1 cellular context compared by ENCODE assay signal in genomic region chr19:3970808-3971598, GRCh38.
TF ChIP-seq lines count a peak whose summit lies in the region.

Gene DAPK3 (minus strand): TSS chr19:3971099. CDS start chr19:3969735, 1,364 bp downstream.

TF ChIP-seq in HepG2, 621 proteins besides CTCF, POLR2A, EP300 and RAD21 (continued from another document and continues in another):
- TF ChIP-seq ELF4 (CRISPR knock-in tag; IDR thresholded peaks at IDR 0.05; ENCODE audit: borderline replicate concordance), result 0 out of 2 replicates have a peak, but pooled peaks have one; percentile 46
- TF ChIP-seq, protein P1, sequence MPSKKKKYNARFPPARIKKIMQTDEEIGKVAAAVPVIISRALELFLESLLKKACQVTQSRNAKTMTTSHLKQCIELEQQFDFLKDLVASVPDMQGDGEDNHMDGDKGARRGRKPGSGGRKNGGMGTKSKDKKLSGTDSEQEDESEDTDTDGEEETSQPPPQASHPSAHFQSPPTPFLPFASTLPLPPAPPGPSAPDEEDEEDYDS (CRISPR knock-in tag; IDR thresholded peaks at IDR 0.05), result peak; percentile 40; the same call in 1 of the 2 replicates
- peak; percentile 55; the same call in 1 of the 2 replicates for TF ChIP-seq IRF2 (CRISPR knock-in tag; IDR thresholded peaks at IDR 0.05)
- peak; percentile 76; the same call in 1 of the 2 replicates for TF ChIP-seq ZIK1 (CRISPR knock-in tag; IDR thresholded peaks at IDR 0.05; ENCODE audit: borderline replicate concordance, low read depth)
- TF ChIP-seq KAT8 (CRISPR knock-in tag; IDR thresholded peaks at IDR 0.05), result peak; percentile 72
- TF ChIP-seq SALL1 (CRISPR knock-in tag; IDR thresholded peaks at IDR 0.05), result peak; percentile 76
- TF ChIP-seq IRX3 (CRISPR knock-in tag; IDR thresholded peaks at IDR 0.05; ENCODE audit: borderline replicate concordance, low read depth), result no peak
- TF ChIP-seq HMGXB4 (CRISPR knock-in tag; IDR thresholded peaks at IDR 0.05; ENCODE audit: borderline replicate concordance in 1 of 2, low read depth in 1 of 2), result peak; percentile 26 to 64; a peak in 2 of 4 replicates
- TF ChIP-seq RBFOX2 (IDR thresholded peaks at IDR 0.05; ENCODE audit: low read depth, low read length), result peak; percentile 78
- peak; percentile 50; the same call in 1 of the 2 replicates for TF ChIP-seq ZBTB40 (IDR thresholded peaks at IDR 0.05)
- no peak for TF ChIP-seq ZBTB40 (CRISPR knock-in tag; IDR thresholded peaks at IDR 0.05)
- TF ChIP-seq REXO4 (CRISPR knock-in tag; IDR thresholded peaks at IDR 0.05; ENCODE audit: borderline replicate concordance), result no peak
- TF ChIP-seq, protein P2, sequence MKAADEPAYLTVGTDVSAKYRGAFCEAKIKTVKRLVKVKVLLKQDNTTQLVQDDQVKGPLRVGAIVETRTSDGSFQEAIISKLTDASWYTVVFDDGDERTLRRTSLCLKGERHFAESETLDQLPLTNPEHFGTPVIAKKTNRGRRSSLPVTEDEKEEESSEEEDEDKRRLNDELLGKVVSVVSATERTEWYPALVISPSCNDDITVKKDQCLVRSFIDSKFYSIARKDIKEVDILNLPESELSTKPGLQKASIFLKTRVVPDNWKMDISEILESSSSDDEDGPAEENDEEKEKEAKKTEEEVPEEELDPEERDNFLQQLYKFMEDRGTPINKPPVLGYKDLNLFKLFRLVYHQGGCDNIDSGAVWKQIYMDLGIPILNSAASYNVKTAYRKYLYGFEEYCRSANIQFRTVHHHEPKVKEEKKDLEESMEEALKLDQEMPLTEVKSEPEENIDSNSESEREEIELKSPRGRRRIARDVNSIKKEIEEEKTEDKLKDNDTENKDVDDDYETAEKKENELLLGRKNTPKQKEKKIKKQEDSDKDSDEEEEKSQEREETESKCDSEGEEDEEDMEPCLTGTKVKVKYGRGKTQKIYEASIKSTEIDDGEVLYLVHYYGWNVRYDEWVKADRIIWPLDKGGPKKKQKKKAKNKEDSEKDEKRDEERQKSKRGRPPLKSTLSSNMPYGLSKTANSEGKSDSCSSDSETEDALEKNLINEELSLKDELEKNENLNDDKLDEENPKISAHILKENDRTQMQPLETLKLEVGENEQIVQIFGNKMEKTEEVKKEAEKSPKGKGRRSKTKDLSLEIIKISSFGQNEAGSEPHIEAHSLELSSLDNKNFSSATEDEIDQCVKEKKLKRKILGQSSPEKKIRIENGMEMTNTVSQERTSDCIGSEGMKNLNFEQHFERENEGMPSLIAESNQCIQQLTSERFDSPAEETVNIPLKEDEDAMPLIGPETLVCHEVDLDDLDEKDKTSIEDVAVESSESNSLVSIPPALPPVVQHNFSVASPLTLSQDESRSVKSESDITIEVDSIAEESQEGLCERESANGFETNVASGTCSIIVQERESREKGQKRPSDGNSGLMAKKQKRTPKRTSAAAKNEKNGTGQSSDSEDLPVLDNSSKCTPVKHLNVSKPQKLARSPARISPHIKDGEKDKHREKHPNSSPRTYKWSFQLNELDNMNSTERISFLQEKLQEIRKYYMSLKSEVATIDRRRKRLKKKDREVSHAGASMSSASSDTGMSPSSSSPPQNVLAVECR (CRISPR knock-in tag; IDR thresholded peaks at IDR 0.05; ENCODE audit: borderline replicate concordance), result peak; percentile 74; the same call in 1 of the 2 replicates
- TF ChIP-seq CREB1 (IDR thresholded peaks at IDR 0.05), result peak; percentile 91
- peak; percentile 59; the same call in 1 of the 2 replicates for TF ChIP-seq CREB1 (CRISPR knock-in tag; IDR thresholded peaks at IDR 0.05)
- peak; percentile 41; the same call in 1 of the 2 replicates for TF ChIP-seq THAP9 (CRISPR knock-in tag; IDR thresholded peaks at IDR 0.05; ENCODE audit: borderline replicate concordance)
- TF ChIP-seq SKI (IDR thresholded peaks at IDR 0.05; ENCODE audit: partially characterized antibody), result peak; percentile 49
- peak; percentile 88 for TF ChIP-seq SAP130 (CRISPR knock-in tag; IDR thresholded peaks at IDR 0.05; ENCODE audit: low read depth)
- 0 out of 2 replicates have a peak, but pooled peaks have one; percentile 68 for TF ChIP-seq HBP1 (CRISPR knock-in tag; IDR thresholded peaks at IDR 0.05; ENCODE audit: low read depth)
- TF ChIP-seq ZSCAN31 (CRISPR knock-in tag; IDR thresholded peaks at IDR 0.05; ENCODE audit: low read depth), result 0 out of 2 replicates have a peak, but pooled peaks have one; percentile 56
- TF ChIP-seq ZNF567 (CRISPR knock-in tag; IDR thresholded peaks at IDR 0.05; ENCODE audit: borderline replicate concordance), result no peak
- peak; percentile 21; the same call in 1 of the 2 replicates for TF ChIP-seq FOSL2 (CRISPR knock-in tag; IDR thresholded peaks at IDR 0.05)
- TF ChIP-seq ZSCAN9 (CRISPR knock-in tag; IDR thresholded peaks at IDR 0.05; ENCODE audit: borderline replicate concordance), result peak; percentile 42; the same call in 1 of the 2 replicates
- TF ChIP-seq, protein P3, sequence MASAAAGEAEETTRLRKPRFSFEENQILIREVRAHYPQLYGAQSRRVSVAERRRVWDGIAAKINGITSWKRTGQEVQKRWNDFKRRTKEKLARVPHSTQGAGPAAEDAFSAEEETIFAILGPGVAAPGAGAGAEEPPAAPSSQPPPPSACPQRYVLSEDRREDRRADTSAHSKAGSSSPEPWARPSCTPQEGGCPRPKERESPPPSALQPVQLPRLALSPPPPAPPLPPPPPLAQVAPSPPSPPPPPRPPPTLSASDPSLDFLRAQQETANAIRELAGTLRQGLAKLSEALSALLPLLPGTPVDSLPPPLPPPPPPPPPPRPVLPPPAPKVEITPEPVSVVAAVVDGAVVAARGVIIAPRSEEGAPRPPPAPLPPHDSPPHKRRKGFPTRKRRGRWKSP (CRISPR knock-in tag; IDR thresholded peaks at IDR 0.05), result no peak; the same call in 1 of the 2 replicates
- peak; percentile 13 to 52 for TF ChIP-seq MAFK (conservative IDR thresholded peaks at IDR 0.05 in 1 of 2, IDR thresholded peaks at IDR 0.05 in 1 of 2; ENCODE audit: low read length in 2 of 2)
